Comparison of ENCODE assay signal across 1 cellular context in the genomic region with DNA sequence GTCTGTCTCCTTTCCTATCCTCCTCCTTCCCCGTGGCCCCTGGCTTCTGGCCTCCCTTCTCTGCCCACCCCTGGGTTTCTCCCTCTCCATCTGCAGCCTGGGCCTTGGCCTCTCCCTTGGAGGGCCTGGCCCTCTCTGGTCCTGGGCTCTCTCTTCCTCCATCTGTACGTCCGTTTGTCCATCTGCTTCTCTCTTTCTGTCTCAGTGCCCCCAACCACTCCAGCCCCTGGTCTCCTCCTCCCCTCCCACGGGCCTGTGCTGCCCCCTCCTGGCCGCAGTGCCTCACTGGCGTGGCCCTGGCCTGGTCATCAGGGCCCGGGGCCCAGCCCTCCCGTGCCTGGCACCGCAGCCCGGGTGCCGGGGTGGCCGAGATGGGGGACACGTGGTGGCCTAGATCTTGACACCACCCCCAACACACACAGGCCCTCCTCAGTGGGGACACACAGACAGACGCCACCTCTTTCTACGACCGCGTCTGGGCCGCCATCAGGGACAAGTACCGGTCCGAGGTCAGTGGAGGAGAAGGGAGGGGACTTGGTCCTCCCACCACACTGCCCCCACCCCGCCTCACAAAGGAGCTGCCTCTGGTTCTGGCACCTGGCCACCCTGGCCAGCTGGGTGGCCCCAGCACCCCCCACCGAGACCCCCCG.
TF ChIP-seq lines count a peak whose summit lies in the region.

No MANE protein-coding gene starts in this region.

TF ChIP-seq in HEK293, 187 proteins besides CTCF, POLR2A, EP300 and RAD21 (continued from another document):
- TF ChIP-seq GLIS1 (tag by site-specific recombination; IDR thresholded peaks at IDR 0.05) = no peak
- TF ChIP-seq ZNF768 (tag by site-specific recombination; IDR thresholded peaks at IDR 0.05) = no peak
- no peak for TF ChIP-seq TRIM28 (IDR thresholded peaks at IDR 0.05; ENCODE audit: borderline replicate concordance, low read length)
TF ChIP-seq in HEK293: peak in this region for 14.
